In the genomic region with DNA sequence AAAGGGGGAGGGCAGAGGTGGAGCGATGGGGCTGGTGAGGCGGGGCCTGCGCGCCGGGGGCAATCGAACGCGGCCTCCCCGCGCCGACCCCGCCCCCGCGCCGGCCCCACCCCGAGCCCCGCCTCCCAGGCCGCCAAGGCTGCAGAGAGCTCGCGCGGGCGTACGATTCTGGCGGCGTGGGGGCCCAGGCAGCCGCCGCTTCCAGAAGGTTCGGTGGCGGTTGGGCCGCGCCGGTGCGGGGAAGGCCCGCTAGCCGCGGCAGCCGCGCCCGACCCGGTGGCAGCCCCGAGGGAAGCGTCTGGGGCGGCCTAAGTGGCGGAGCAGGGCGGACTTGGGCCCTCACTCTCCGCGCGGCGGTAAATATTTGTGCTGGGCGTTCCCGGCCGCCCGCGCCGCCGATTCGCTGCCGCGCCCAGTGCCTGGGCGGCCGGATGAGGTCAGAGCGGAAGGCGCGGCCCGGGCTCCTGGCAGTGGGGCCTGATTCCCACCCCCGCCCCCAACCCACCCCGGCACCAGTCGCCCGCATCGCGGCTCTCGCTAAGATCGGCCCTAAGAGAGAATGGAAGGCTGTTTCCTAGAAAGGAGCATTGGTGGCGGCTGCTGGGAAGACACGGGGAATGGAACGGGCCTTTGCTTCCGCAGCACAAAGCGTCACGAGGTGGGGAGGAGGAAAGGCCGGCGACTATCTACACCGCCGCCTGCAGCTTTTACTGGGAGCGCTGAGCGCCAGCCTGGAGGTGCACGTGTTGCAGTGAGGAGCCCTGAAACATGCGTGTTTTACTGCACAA, we compare ENCODE assay signal across 8 cellular contexts.
A peak's percentile ranks its signal among the peaks of the same experiment; 100 is the strongest.
DNase-seq lines count a peak whose midpoint lies in the region; ATAC-seq lines count a peak whose summit lies in the region.

A gene with protein sequence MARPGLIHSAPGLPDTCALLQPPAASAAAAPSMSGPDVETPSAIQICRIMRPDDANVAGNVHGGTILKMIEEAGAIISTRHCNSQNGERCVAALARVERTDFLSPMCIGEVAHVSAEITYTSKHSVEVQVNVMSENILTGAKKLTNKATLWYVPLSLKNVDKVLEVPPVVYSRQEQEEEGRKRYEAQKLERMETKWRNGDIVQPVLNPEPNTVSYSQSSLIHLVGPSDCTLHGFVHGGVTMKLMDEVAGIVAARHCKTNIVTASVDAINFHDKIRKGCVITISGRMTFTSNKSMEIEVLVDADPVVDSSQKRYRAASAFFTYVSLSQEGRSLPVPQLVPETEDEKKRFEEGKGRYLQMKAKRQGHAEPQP (minus strand): TSS at position 368 of the 788 bp plus-strand sequence. CDS start 368 bp downstream, outside the sequence.

- H3K27ac ChIP-seq in cingulate gyrus (ENCODE audit: low read depth, low read length), result peak within 1 kb of the TSS; percentile 93

- ATAC-seq in GM19035 (IDR thresholded peaks at IDR 0.05; ENCODE audit: unreplicated experiment), result peak; percentile 84
- ATAC-seq in HG03342 (IDR thresholded peaks at IDR 0.05; ENCODE audit: unreplicated experiment), result peak; percentile 73

- DNase-seq in Ammon's horn (ENCODE audit: low spot score) (peak; percentile 95), NCI-H446 treated with DMSO at 0.1 percent for 48 hours (lab: John Stamatoyannopoulos, UW) (peak; percentile 79), left kidney (ENCODE audit: low read depth, low spot score) (peak; percentile 97)
- DNase-seq in activated CD4-positive, alpha-beta T cell treated with anti-CD3 and anti-CD28 coated beads for 4 hours, result peak; percentile 91 to 93
- peak; percentile 91 to 93 for DNase-seq in stimulated activated CD4-positive, alpha-beta T cell treated with anti-CD3 and anti-CD28 coated beads, Interleukin-2, amount 100 ng/mL, for 24 hours

Comparison
In these comparisons a context has a peak if more than half of its experiments do, and no peak if none do; other contexts are left out.
1. Peak in every context shown above with its lines: DNase-seq, ATAC-seq and H3K27ac ChIP-seq.